In the genomic region with DNA sequence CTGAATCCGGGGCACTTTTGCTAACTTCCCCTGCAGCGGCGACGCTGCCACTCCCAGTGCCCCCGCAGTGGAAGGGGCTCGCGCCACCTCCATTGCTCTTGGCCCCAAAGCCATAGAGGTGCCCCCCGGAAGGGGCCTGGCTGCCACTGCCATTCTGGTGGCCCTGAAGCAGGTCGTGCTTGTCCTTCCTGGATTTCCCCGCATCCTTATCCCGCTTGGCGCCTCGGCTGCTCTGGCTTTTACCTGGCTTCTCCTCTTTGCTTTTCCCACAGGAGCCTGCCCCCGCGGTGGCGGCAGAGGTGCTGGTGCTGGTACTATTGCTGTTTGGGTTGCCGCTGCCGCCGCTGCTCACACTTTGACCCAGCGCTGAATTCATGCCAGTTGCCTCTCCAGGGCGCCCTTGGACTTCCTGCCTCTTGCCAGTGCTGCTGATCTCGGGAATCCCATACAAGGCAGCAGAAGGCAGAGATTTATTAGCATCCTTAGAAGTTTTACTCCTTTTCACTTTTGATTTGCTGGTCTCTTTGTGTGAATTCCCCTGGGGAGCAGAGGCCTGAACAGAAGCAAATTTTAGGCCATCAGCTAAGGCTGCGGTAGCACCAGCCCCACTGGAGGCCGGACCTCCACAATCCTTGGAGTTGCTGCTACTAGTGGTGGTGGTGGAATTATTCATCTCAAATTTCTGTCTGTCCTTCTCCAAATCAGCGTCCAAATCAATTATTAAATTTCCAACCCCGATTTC, we compare ENCODE assay signal across 8 cellular contexts. TPM values are rescaled to one million over a fixed set of nuclear protein-coding genes. Genes with fewer than 3 reads are reported as not detected.
DNase-seq lines count a peak whose midpoint lies in the region; ATAC-seq and TF ChIP-seq lines count a peak whose summit lies in the region.

No MANE protein-coding gene starts in this region.

- ATAC-seq in GM18867 (IDR thresholded peaks at IDR 0.05; ENCODE audit: unreplicated experiment) = no peak

- H3K9me3 ChIP-seq in AG04450 (ENCODE audit: control insufficient read depth, insufficient read depth, low read length) = peaks cover 3% of the 10 kb centered on the region; the same call in 1 of the 2 replicates
- no peaks in the 10 kb centered on the region for H3K9me3 ChIP-seq in muscle layer of colon (ENCODE audit: low read length)

- no peaks in the 10 kb centered on the region for H3K27me3 ChIP-seq in AG04450 (ENCODE audit: control insufficient read depth, insufficient read depth, low read length)
- no peaks in the 10 kb centered on the region for H3K27me3 ChIP-seq in muscle layer of colon (ENCODE audit: control insufficient read depth in 1 of 2, insufficient read depth in 2 of 2, low read length in 2 of 2)

- DNase-seq in AG04450 (ENCODE audit: low read depth, low spot score) (no peak), NCI-H2196 treated with DMSO at 0.1 percent for 48 hours (lab: John Stamatoyannopoulos, UW; ENCODE audit: unreplicated experiment) (peak; percentile 40), epithelial cell of prostate (ENCODE audit: low read depth, low spot score) (no peak), AML-193 (lab: John Stamatoyannopoulos, UW) (no peak), NCI-H2227 (lab: John Stamatoyannopoulos, UW; ENCODE audit: unreplicated experiment) (no peak), A172 (ENCODE audit: low spot score) (no peak)

- peaks cover 29% of the 10 kb centered on the region for H3K4me1 ChIP-seq in muscle layer of colon (ENCODE audit: insufficient read depth, low read length)

- POLR2A ChIA-PET in AG04450 (lab: Yijun Ruan, JAX) = no interaction called here

- H3K4me3 ChIP-seq in AG04450 (ENCODE audit: low read depth, low read length) = peak overlapping the region; percentile 77
- peak overlapping the region; percentile 48 to 77 for H3K4me3 ChIP-seq in muscle layer of colon (ENCODE audit: low read depth in 1 of 2, low read length in 2 of 2)

- H3K27ac ChIP-seq in AG04450 (ENCODE audit: low read depth, low read length) (no peak overlapping the region), epithelial cell of prostate (peak overlapping the region; percentile 85), muscle layer of colon (ENCODE audit: low read depth, low read length) (peak overlapping the region; percentile 89)

- peak overlapping the region; percentile 42 for H3K9ac ChIP-seq in muscle layer of colon (ENCODE audit: low read length)

- TF ChIP-seq CTCF in AG04450 (IDR thresholded peaks at IDR 0.05; ENCODE audit: low read depth, low read length) = peak; percentile 25; the same call in 1 of the 2 replicates

- CTCF ChIA-PET in AG04450 (lab: Charles Lee) = no interaction called here

- no peaks in the 10 kb centered on the region for H3K36me3 ChIP-seq in muscle layer of colon (ENCODE audit: insufficient read depth, low read length)

RNA-seq across cellular contexts. Expression of a gene that starts 2.1 kb away (rescaled TPM):
- polyA plus RNA-seq in AG04450 (2011; rRNA removed) = 12.1 and 13.0 TPM in 2 replicates
- 14.9 and 16.3 TPM in 2 replicates for polyA minus RNA-seq in AG04450 (2011; rRNA and poly(A)+ RNA removed)
- 1.8 and 2.1 TPM in 2 replicates for total RNA-seq in A172 (2014; rRNA removed; shearing (Covaris generic))
